In genomic region chr10:5944389-5945202, GRCh38 we compare ENCODE assay signal across 8 cellular contexts. TPM values are rescaled to one million over a fixed set of nuclear protein-coding genes. Genes with fewer than 3 reads are reported as not detected.
A peak's percentile ranks its signal among the peaks of the same experiment; 100 is the strongest.
DNase-seq lines count a peak whose midpoint lies in the region; ATAC-seq and TF ChIP-seq lines count a peak whose summit lies in the region.

No MANE protein-coding gene starts in this region.

- peak overlapping the region; percentile 50; the same call in 1 of the 2 replicates for H3K4me2 ChIP-seq in SK-N-SH

- WGBS in SK-N-SH (ENCODE audit: low lambda C conversion rate): 48% methylated on average over 7 of the region's 7 CpGs
- WGBS in prostate gland: 39% methylated on average over 7 of the region's 7 CpGs

- no peaks in the 10 kb centered on the region for H3K27me3 Mint-ChIP-seq in activated T-helper 2 cell treated with anti-CD3 and anti-CD28 coated beads, Interferon-gamma antibody, Interleukin-2, Interleukin-4, amounts not matched to agents 10 μg/mL and 5 μg/mL and 100 μg/mL, durations not matched to agents 14 hours and 24 hours and 36 hours (ENCODE audit: low read depth)

- no peaks in the 10 kb centered on the region for H3K36me3 Mint-ChIP-seq in activated T-helper 2 cell treated with anti-CD3 and anti-CD28 coated beads, Interferon-gamma antibody, Interleukin-2, Interleukin-4, amounts not matched to agents 10 μg/mL and 5 μg/mL and 100 μg/mL, durations not matched to agents 14 hours and 24 hours and 36 hours (ENCODE audit: low read depth)

- no peak overlapping the region for H3K4me3 Mint-ChIP-seq in activated T-helper 2 cell treated with anti-CD3 and anti-CD28 coated beads, Interferon-gamma antibody, Interleukin-2, Interleukin-4, amounts not matched to agents 10 μg/mL and 5 μg/mL and 100 μg/mL, durations not matched to agents 14 hours and 24 hours and 36 hours (ENCODE audit: low read depth)

- H3F3A ChIP-seq in SK-N-SH (replicated peaks; ENCODE audit: insufficient read depth): peaks cover 24% of the 10 kb centered on the region

- H3K9ac ChIP-seq in SK-N-SH: peak overlapping the region; percentile 64; the same call in 1 of the 2 replicates

- peak; percentile 93 for DNase-seq in DMS53 (lab: John Stamatoyannopoulos, UW)
- DNase-seq in SK-N-SH: no peak
- DNase-seq in foreskin fibroblast: peak; percentile 99
- peak; percentile 48 for DNase-seq in prostate gland (ENCODE audit: low spot score)
- no peak for DNase-seq in activated T-helper 2 cell treated with anti-CD3 and anti-CD28 coated beads, Interferon-gamma antibody, Interleukin-2, Interleukin-4, amounts not matched to agents 10 μg/mL and 5 μg/mL and 100 μg/mL, durations not matched to agents 14 hours and 24 hours and 36 hours (ENCODE audit: low spot score)
- no peak for DNase-seq in activated naive CD4-positive, alpha-beta T cell treated with anti-CD3 and anti-CD28 coated beads, Interleukin-2, amount 50 U/mL, for 16 hours
- no peak for DNase-seq in putamen (ENCODE audit: low spot score)

- peaks cover 3 to 23% of the 10 kb centered on the region in 2 experiments; a peak in 3 of 4 replicates for H3K4me1 ChIP-seq in SK-N-SH (ENCODE audit: control insufficient read depth in 1 of 2, insufficient read depth in 2 of 2, low read depth in 1 of 2, low read length in 1 of 2)
- H3K4me1 ChIP-seq in prostate gland (replicated peaks): no peaks in the 10 kb centered on the region

- peak in 1 of 2 experiments; percentile 60; a peak in 1 of 4 replicates for TF ChIP-seq EP300 in SK-N-SH (IDR thresholded peaks at IDR 0.05; ENCODE audit: borderline replicate concordance in 1 of 2, low read depth in 1 of 2, low read length in 1 of 2)

- H3K36me3 ChIP-seq in SK-N-SH (replicated peaks in 1 of 2; ENCODE audit: control insufficient read depth in 1 of 2, insufficient read depth in 2 of 2, low read length in 1 of 2) (no peaks in the 10 kb centered on the region), prostate gland (no peaks in the 10 kb centered on the region)

- H3K4me1 Mint-ChIP-seq in activated T-helper 2 cell treated with anti-CD3 and anti-CD28 coated beads, Interferon-gamma antibody, Interleukin-2, Interleukin-4, amounts not matched to agents 10 μg/mL and 5 μg/mL and 100 μg/mL, durations not matched to agents 14 hours and 24 hours and 36 hours (ENCODE audit: low read depth): peaks cover 7% of the 10 kb centered on the region

- H3K27ac Mint-ChIP-seq in activated T-helper 2 cell treated with anti-CD3 and anti-CD28 coated beads, Interferon-gamma antibody, Interleukin-2, Interleukin-4, amounts not matched to agents 10 μg/mL and 5 μg/mL and 100 μg/mL, durations not matched to agents 14 hours and 24 hours and 36 hours: no peak overlapping the region

- no peaks in the 10 kb centered on the region for H3K79me2 ChIP-seq in SK-N-SH (ENCODE audit: insufficient read depth)

- peak overlapping the region in 1 of 2 experiments; percentile 100; a peak in 2 of 4 replicates for H3K27ac ChIP-seq in SK-N-SH (ENCODE audit: low read depth in 2 of 2, low read length in 1 of 2)
- H3K27ac ChIP-seq in prostate gland: peak overlapping the region; percentile 76 to 77

- H3K9me2 ChIP-seq in SK-N-SH: no peaks in the 10 kb centered on the region

- H3K4me3 ChIP-seq in SK-N-SH (ENCODE audit: low read depth in 2 of 2, low read length in 1 of 2) (no peak overlapping the region), foreskin fibroblast (ENCODE audit: low read depth in 1 of 2, low read length in 2 of 2) (no peak overlapping the region), prostate gland (no peak overlapping the region)

- no peak for TF ChIP-seq POLR2A in prostate gland (IDR thresholded peaks at IDR 0.05)

- POLR2A ChIA-PET in SK-N-SH (lab: Yijun Ruan, JAX): no interaction called here

- TF ChIP-seq CTCF in SK-N-SH (IDR thresholded peaks at IDR 0.05) (no peak), foreskin fibroblast (IDR thresholded peaks at IDR 0.05; ENCODE audit: low read depth, low read length) (no peak), prostate gland (IDR thresholded peaks at IDR 0.05) (no peak)

- no peaks in the 10 kb centered on the region for H3K9me3 Mint-ChIP-seq in activated T-helper 2 cell treated with anti-CD3 and anti-CD28 coated beads, Interferon-gamma antibody, Interleukin-2, Interleukin-4, amounts not matched to agents 10 μg/mL and 5 μg/mL and 100 μg/mL, durations not matched to agents 14 hours and 24 hours and 36 hours

- no peaks in the 10 kb centered on the region for H4K20me1 ChIP-seq in SK-N-SH (ENCODE audit: insufficient read depth)

- intact Hi-C loops in prostate gland (cut with DNase I): loop anchor here (2.0 to 5.0 kb wide), 3 partner anchors 33 to 143 kb away; partner anchors contain the start of genes FBH1, IL15RA and RBM17
- intact Hi-C loops in activated T-helper 2 cell treated with anti-CD3 and anti-CD28 coated beads, Interferon-gamma antibody, Interleukin-2, Interleukin-4, amounts not matched to agents 10 μg/mL and 5 μg/mL and 100 μg/mL, durations not matched to agents 14 hours and 24 hours and 36 hours (cut with micrococcal nuclease): no loop called here

- H3K27me3 ChIP-seq in SK-N-SH (ENCODE audit: insufficient read depth) (no peaks in the 10 kb centered on the region), prostate gland (replicated peaks; ENCODE audit: insufficient read depth) (no peaks in the 10 kb centered on the region)

- TF ChIP-seq RAD21 in SK-N-SH (IDR thresholded peaks at IDR 0.05; ENCODE audit: low read length): no peak

- CTCF ChIA-PET in SK-N-SH (lab: Yijun Ruan, JAX): interaction anchor here (0.6 to 1.6 kb wide), 3 partner anchors 142 to 478 kb away, joined by 3 to 6 read pairs (median 4); no protein-coding TSS in a partner anchor

- H3K9me3 ChIP-seq in SK-N-SH: no peaks in the 10 kb centered on the region
- no peaks in the 10 kb centered on the region for H3K9me3 ChIP-seq in prostate gland

- no peak for ATAC-seq in HG03280 (IDR thresholded peaks at IDR 0.05; ENCODE audit: unreplicated experiment)

- peak overlapping the region; percentile 60 for H2AFZ ChIP-seq in SK-N-SH (ENCODE audit: low read depth)

TF ChIP-seq in SK-N-SH, 30 proteins besides CTCF, POLR2A, EP300 and RAD21:
- peak; percentile 91 for TF ChIP-seq TCF12 (IDR thresholded peaks at IDR 0.05)
- TF ChIP-seq, protein P1, sequence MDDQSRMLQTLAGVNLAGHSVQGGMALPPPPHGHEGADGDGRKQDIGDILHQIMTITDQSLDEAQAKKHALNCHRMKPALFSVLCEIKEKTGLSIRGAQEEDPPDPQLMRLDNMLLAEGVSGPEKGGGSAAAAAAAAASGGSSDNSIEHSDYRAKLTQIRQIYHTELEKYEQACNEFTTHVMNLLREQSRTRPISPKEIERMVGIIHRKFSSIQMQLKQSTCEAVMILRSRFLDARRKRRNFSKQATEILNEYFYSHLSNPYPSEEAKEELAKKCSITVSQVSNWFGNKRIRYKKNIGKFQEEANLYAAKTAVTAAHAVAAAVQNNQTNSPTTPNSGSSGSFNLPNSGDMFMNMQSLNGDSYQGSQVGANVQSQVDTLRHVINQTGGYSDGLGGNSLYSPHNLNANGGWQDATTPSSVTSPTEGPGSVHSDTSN (IDR thresholded peaks at IDR 0.05): peak; percentile 64; the same call in 1 of the 2 replicates
- peak; percentile 82 for TF ChIP-seq FOSL2 (IDR thresholded peaks at IDR 0.05; ENCODE audit: borderline replicate concordance, low read depth)
- no peak for TF ChIP-seq RCOR1 (IDR thresholded peaks at IDR 0.05; ENCODE audit: low read length)
- TF ChIP-seq NFIC (IDR thresholded peaks at IDR 0.05; ENCODE audit: borderline replicate concordance): peak; percentile 85
- no peak for TF ChIP-seq RXRA (IDR thresholded peaks at IDR 0.05; ENCODE audit: borderline replicate concordance, low read depth)
- peak; percentile 64 for TF ChIP-seq JUND (IDR thresholded peaks at IDR 0.05)
- 0 out of 2 replicates have a peak, but pooled peaks have one; percentile 16 for TF ChIP-seq ELF1 (IDR thresholded peaks at IDR 0.05)
- peak; percentile 33; the same call in 1 of the 2 replicates for TF ChIP-seq POLR2AphosphoS5 (IDR thresholded peaks at IDR 0.05; ENCODE audit: low read depth, low read length)
- TF ChIP-seq, protein P2, sequence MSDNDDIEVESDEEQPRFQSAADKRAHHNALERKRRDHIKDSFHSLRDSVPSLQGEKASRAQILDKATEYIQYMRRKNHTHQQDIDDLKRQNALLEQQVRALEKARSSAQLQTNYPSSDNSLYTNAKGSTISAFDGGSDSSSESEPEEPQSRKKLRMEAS (IDR thresholded peaks at IDR 0.05; ENCODE audit: low read depth): 0 out of 2 replicates have a peak, but pooled peaks have one; percentile 31

RNA-seq across cellular contexts. Expression of gene IL15RA, which starts 32.7 kb away (rescaled TPM):
- 1.2 and 2.1 TPM in 2 replicates for polyA plus RNA-seq in SK-N-SH (2012; rRNA removed)
- 0.82 and 1.3 TPM in 2 replicates for polyA plus RNA-seq in SK-N-SH (2012; cell fraction: cytosol; rRNA removed)
- 1.5 and 2.1 TPM in 2 replicates for polyA plus RNA-seq in SK-N-SH (2012; cell fraction: nucleus; rRNA removed)
- total RNA-seq in prostate gland: 10 to 100 TPM; 11.7 to 18.5 TPM
- 19.2 and 19.8 TPM in 2 replicates for total RNA-seq in activated T-helper 2 cell treated with anti-CD3 and anti-CD28 coated beads, Interferon-gamma antibody, Interleukin-2, Interleukin-4, amounts not matched to agents 10 μg/mL and 5 μg/mL and 100 μg/mL, durations not matched to agents 14 hours and 24 hours and 36 hours

RNA-seq across cellular contexts. Expression of gene FBH1, which starts 54.6 kb away (rescaled TPM):
- polyA plus RNA-seq in SK-N-SH (2012; rRNA removed): 60.9 and 71.9 TPM in 2 replicates
- polyA plus RNA-seq in SK-N-SH (2012; cell fraction: cytosol; rRNA removed): 51.3 and 57.8 TPM in 2 replicates
- polyA plus RNA-seq in SK-N-SH (2012; cell fraction: nucleus; rRNA removed): 112 and 143 TPM in 2 replicates
- total RNA-seq in prostate gland: 100 to 1,000 TPM in 1 of 2 donors, 10 to 100 TPM in 1; 75.0 to 172 TPM
- total RNA-seq in activated T-helper 2 cell treated with anti-CD3 and anti-CD28 coated beads, Interferon-gamma antibody, Interleukin-2, Interleukin-4, amounts not matched to agents 10 μg/mL and 5 μg/mL and 100 μg/mL, durations not matched to agents 14 hours and 24 hours and 36 hours: 57.2 and 58.0 TPM in 2 replicates

RNA-seq across cellular contexts. Expression of gene ANKRD16, which starts 54.9 kb away (rescaled TPM):
- 9.9 and 11.9 TPM in 2 replicates for polyA plus RNA-seq in SK-N-SH (2012; rRNA removed)
- 5.7 and 7.4 TPM in 2 replicates for polyA plus RNA-seq in SK-N-SH (2012; cell fraction: cytosol; rRNA removed)
- polyA plus RNA-seq in SK-N-SH (2012; cell fraction: nucleus; rRNA removed): 31.9 and 35.4 TPM in 2 replicates
- total RNA-seq in prostate gland: 10 to 100 TPM; 14.4 to 20.1 TPM
- 10.4 and 11.6 TPM in 2 replicates for total RNA-seq in activated T-helper 2 cell treated with anti-CD3 and anti-CD28 coated beads, Interferon-gamma antibody, Interleukin-2, Interleukin-4, amounts not matched to agents 10 μg/mL and 5 μg/mL and 100 μg/mL, durations not matched to agents 14 hours and 24 hours and 36 hours

Comparison
In these comparisons a context has a peak if more than half of its experiments do, and no peak if none do; other contexts are left out.
1. DNase-seq: peak in DMS53 (single experiment), foreskin fibroblast (2 of 2) and prostate gland (single experiment); none in SK-N-SH (single experiment), activated T-helper 2 cell treated with anti-CD3 and anti-CD28 coated beads, Interferon-gamma antibody, Interleukin-2, Interleukin-4, amounts not matched to agents 10 μg/mL and 5 μg/mL and 100 μg/mL, durations not matched to agents 14 hours and 24 hours and 36 hours (single experiment), activated naive CD4-positive, alpha-beta T cell treated with anti-CD3 and anti-CD28 coated beads, Interleukin-2, amount 50 U/mL, for 16 hours (single experiment) and putamen (single experiment).